In genomic region chr7:1502845-1503244, GRCh38 we compare ENCODE assay signal across 9 cellular contexts. TPM values are rescaled to one million over a fixed set of nuclear protein-coding genes. Genes with fewer than 3 reads are reported as not detected.
DNase-seq lines count a peak whose midpoint lies in the region; ATAC-seq and TF ChIP-seq lines count a peak whose summit lies in the region.
"Had no signal": no experiment of that assay in that cellular context is flagged by ENCODE, and none has a peak within 500 bp of the region (broad histone marks: within the 10 kb centered on the region; RNA-seq: fewer than 3 reads in every experiment).

No MANE protein-coding gene starts in this region.

- H3K27me3 ChIP-seq in GM06990 (replicated peaks; ENCODE audit: control insufficient read depth, insufficient read depth, low read length) (no peaks in the 10 kb centered on the region), Peyer's patch (no peaks in the 10 kb centered on the region), esophagus (ENCODE audit: control insufficient read depth in 1 of 2, insufficient read depth in 2 of 2, low read length in 2 of 2) (no peaks in the 10 kb centered on the region)

- TF ChIP-seq POLR2A in Peyer's patch (IDR thresholded peaks at IDR 0.05) = no peak

- DNase-seq in GM06990 (ENCODE audit: extremely low read depth, insufficient read length) (no peak), Peyer's patch (no peak), progenitor cell of endocrine pancreas (ENCODE audit: low spot score, unreplicated experiment) (no peak), substantia nigra (lab: John Stamatoyannopoulos, UW) (no peak), SIG-M5 treated with dmso at 0.1 percent for 504 hours (lab: John Stamatoyannopoulos, UW; ENCODE audit: unreplicated experiment) (no peak), NCI-H1930 (lab: John Stamatoyannopoulos, UW) (no peak)

- no peak overlapping the region for H3K27ac ChIP-seq in Peyer's patch
- H3K27ac ChIP-seq in esophagus (ENCODE audit: low read depth in 2 of 2, low read length in 1 of 2) = no peak overlapping the region
- H3K27ac ChIP-seq in substantia nigra (ENCODE audit: low read depth, low read length, poor library complexity, severe bottlenecking) = no peak overlapping the region

- H3K9me3 Mint-ChIP-seq in progenitor cell of endocrine pancreas (ENCODE audit: low read depth) = no peaks in the 10 kb centered on the region

- H3K4me1 ChIP-seq in Peyer's patch = peaks cover 0 to 28% (median 19%) of the 10 kb centered on the region in 4 donors
- peaks cover 8 to 18% of the 10 kb centered on the region in 2 donors for H3K4me1 ChIP-seq in esophagus (ENCODE audit: control insufficient read depth in 2 of 2, insufficient read depth in 2 of 2, low read length in 1 of 2)

- H3K9me3 ChIP-seq in Peyer's patch = no peaks in the 10 kb centered on the region
- H3K9me3 ChIP-seq in esophagus (ENCODE audit: control insufficient read depth in 2 of 2, insufficient read depth in 1 of 2, low read depth in 1 of 2, low read length in 1 of 2) = no peaks in the 10 kb centered on the region

- H3K4me1 Mint-ChIP-seq in progenitor cell of endocrine pancreas (ENCODE audit: low read depth) = peaks cover 19% of the 10 kb centered on the region

- TF ChIP-seq CTCF in GM06990 (IDR thresholded peaks at IDR 0.05; ENCODE audit: insufficient read depth, low read length, poor library complexity, severe bottlenecking) = no peak
- TF ChIP-seq CTCF in Peyer's patch (IDR thresholded peaks at IDR 0.05) = no peak
- no peak for TF ChIP-seq CTCF in progenitor cell of endocrine pancreas (IDR thresholded peaks at IDR 0.05; ENCODE audit: unreplicated experiment)

- H3K27me3 Mint-ChIP-seq in progenitor cell of endocrine pancreas = no peaks in the 10 kb centered on the region

- H3K36me3 ChIP-seq in GM06990 (ENCODE audit: control insufficient read depth, insufficient read depth, low read length) (peaks cover 14% of the 10 kb centered on the region), Peyer's patch (peaks cover 0 to 50% (median 0%) of the 10 kb centered on the region in 3 donors), esophagus (ENCODE audit: control insufficient read depth in 2 of 2, insufficient read depth in 2 of 2, low read length in 1 of 2) (peaks cover 4 to 35% of the 10 kb centered on the region in 2 donors)

- peak overlapping the region; percentile 85 for H3K4me3 Mint-ChIP-seq in progenitor cell of endocrine pancreas (ENCODE audit: low read depth)

- H3K27ac Mint-ChIP-seq in progenitor cell of endocrine pancreas = no peak overlapping the region

- WGBS in esophagus, 2 donors = 88 to 90% methylated on average over 20 of the region's 20 CpGs

- peaks cover 12% of the 10 kb centered on the region for H3K36me3 Mint-ChIP-seq in progenitor cell of endocrine pancreas (ENCODE audit: insufficient read depth)

- peak overlapping the region; percentile 92 for H3K4me3 ChIP-seq in GM06990 (replicated peaks; ENCODE audit: low read depth, low read length)
- H3K4me3 ChIP-seq in Peyer's patch = peak overlapping the region in 3 of 4 donors; percentile 96 to 99 (median 99)
- H3K4me3 ChIP-seq in esophagus (ENCODE audit: low read depth in 1 of 2, low read length in 2 of 2) = peak overlapping the region; percentile 94 to 95

- no peak for ATAC-seq in GM18502 (IDR thresholded peaks at IDR 0.05; ENCODE audit: poor library complexity, unreplicated experiment)

RNA-seq across cellular contexts. Expression of gene INTS1, which starts 1.3 kb away (rescaled TPM):
- total RNA-seq in Peyer's patch = 100 to 1,000 TPM in 2 of 4 donors, 10 to 100 TPM in 2; 84.4 to 192 (median 108) TPM
- 10 to 100 TPM; 36.6 to 42.2 TPM for polyA plus RNA-seq in esophagus
- total RNA-seq in progenitor cell of endocrine pancreas = 145 and 150 TPM in 2 replicates

RNA-seq across cellular contexts. Expression of gene MAFK, which starts 27.7 kb away (rescaled TPM):
- total RNA-seq in Peyer's patch (10 to 100 TPM; 32.9 to 80.2 (median 55.0) TPM), progenitor cell of endocrine pancreas (21.5 and 26.2 TPM in 2 replicates)
- 10 to 100 TPM; 15.5 to 25.0 TPM for polyA plus RNA-seq in esophagus

RNA-seq across cellular contexts. Expression of gene MICALL2, which starts 43.6 kb away (rescaled TPM):
- total RNA-seq in Peyer's patch = 100 to 1,000 TPM; 111 to 272 (median 209) TPM
- polyA plus RNA-seq in esophagus = 10 to 100 TPM; 20.9 to 50.7 TPM
- total RNA-seq in progenitor cell of endocrine pancreas = 12.7 and 13.9 TPM in 2 replicates

RNA-seq across cellular contexts. Expression of gene TMEM184A, which starts 53.2 kb away (rescaled TPM):
- 100 to 1,000 TPM in 3 of 4 donors, 10 to 100 TPM in 1; 41.3 to 161 (median 151) TPM for total RNA-seq in Peyer's patch
- 100 to 1,000 TPM in 1 of 2 donors, 10 to 100 TPM in 1; 80.2 to 187 TPM for polyA plus RNA-seq in esophagus
- 7.4 and 8.6 TPM in 2 replicates for total RNA-seq in progenitor cell of endocrine pancreas
- total RNA-seq: temporal lobe had no signal
